Comparison of ENCODE assay signal across 19 cellular contexts in the genomic region with DNA sequence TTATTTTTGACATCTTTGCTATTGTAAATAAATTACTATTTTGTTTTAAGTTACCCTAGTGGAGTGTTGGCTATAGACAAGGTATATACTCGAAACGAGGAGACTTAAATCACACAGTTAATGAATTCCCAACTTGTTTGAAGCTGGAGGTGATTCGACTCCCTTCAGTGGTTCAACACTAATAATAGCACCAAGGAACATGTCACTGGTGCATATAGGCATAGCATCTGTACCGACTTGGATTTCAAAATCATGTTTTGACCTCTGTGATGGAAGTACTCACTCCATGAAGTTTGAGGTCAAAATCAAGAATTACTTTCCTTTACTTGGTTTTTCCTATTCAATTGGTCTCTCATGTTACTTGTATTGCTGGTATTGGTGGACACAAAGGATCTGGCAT.
"Had no signal": no experiment of that assay in that cellular context is flagged by ENCODE, and none has a peak within 500 bp of the region (broad histone marks: within the 10 kb centered on the region; RNA-seq: fewer than 3 reads in every experiment).

No MANE protein-coding gene starts in this region.

- H3K4me3 ChIP-seq: adrenal gland, ascending aorta, colonic mucosa, dorsolateral prefrontal cortex, prostate gland, tibial artery had no signal

- FAIRE-seq: islet of Langerhans had no signal

- H3K27ac ChIP-seq: adrenal gland, ascending aorta, colonic mucosa, dorsolateral prefrontal cortex, prostate gland, tibial artery had no signal

- H3K36me3 ChIP-seq: prostate gland had no signal

- H3K4me1 ChIP-seq: adrenal gland, ascending aorta, colonic mucosa, prostate gland, tibial artery had no signal

- H3K27me3 ChIP-seq: adrenal gland, ascending aorta, colonic mucosa, dorsolateral prefrontal cortex, tibial artery had no signal

- ATAC-seq: activated CD4-positive, CD25-positive, alpha-beta regulatory T cell treated with anti-CD3 and anti-CD28 coated beads, Interleukin-2, amount 50 U/mL, for 24 hours; activated naive CD4-positive, alpha-beta T cell treated with anti-CD3 and anti-CD28 coated beads, Interleukin-2, amount 50 U/mL, for 72 hours; effector memory CD8-positive, alpha-beta T cell; right cardiac atrium; stimulated activated naive CD8-positive, alpha-beta T cell treated with anti-CD3 and anti-CD28 coated beads, Interleukin-15, Interleukin-2, amounts not matched to agents 100 U/mL and 50 U/mL, for 24 hours had no signal

- DNase-seq: activated CD4-positive, alpha-beta memory T cell treated with anti-CD3 and anti-CD28 coated beads, Interleukin-2, amount 10 ng/mL, durations not matched to agents 7 days and 5 days; activated CD4-positive, alpha-beta T cell treated with anti-CD3 and anti-CD28 coated beads, Interleukin-2, amount 10 ng/mL, durations not matched to agents 24 days and 14 days; activated gamma-delta T cell treated with Interleukin-2 at 50 U/mL for 16 hours; adrenal gland; colonic mucosa; dorsolateral prefrontal cortex; effector memory CD8-positive, alpha-beta T cell; foreskin melanocyte; glutamatergic neuron; right cardiac atrium; stimulated activated CD4-positive, alpha-beta T cell treated with anti-CD3 and anti-CD28 coated beads, Interleukin-12 subunit alpha, Interleukin-12 subunit beta, amount 100 ng/mL, for 4 hours; stimulated activated CD4-positive, alpha-beta T cell treated with anti-CD3 and anti-CD28 coated beads, Interleukin-4, amount 100 ng/mL, for 4 hours; stimulated activated naive CD8-positive, alpha-beta T cell treated with anti-CD3 and anti-CD28 coated beads, Interleukin-15, Interleukin-2, amounts not matched to agents 100 U/mL and 50 U/mL, for 24 hours; tibial artery had no signal

- H3K9me3 ChIP-seq: adrenal gland, ascending aorta, colonic mucosa, prostate gland, tibial artery had no signal
